Comparison of ENCODE assay signal across 22 cellular contexts in genomic region chr20:671252-672030, GRCh38. TPM values are rescaled to one million over a fixed set of nuclear protein-coding genes. Genes with fewer than 3 reads are reported as not detected.
DNase-seq lines count a peak whose midpoint lies in the region; TF ChIP-seq lines count a peak whose summit lies in the region.
"Had no signal": no experiment of that assay in that cellular context is flagged by ENCODE, and none has a peak within 500 bp of the region (broad histone marks: within the 10 kb centered on the region; RNA-seq: fewer than 3 reads in every experiment).

No MANE protein-coding gene starts in this region.

- H3K9me3 Mint-ChIP-seq in neural progenitor cell = no peaks in the 10 kb centered on the region
- H3K9me3 Mint-ChIP-seq: WTC11 had no signal

- H3K9ac ChIP-seq in neuronal stem cell (ENCODE audit: low read depth, low read length, poor library complexity) (no peak overlapping the region), neural progenitor cell (no peak overlapping the region)

- peaks cover 22% of the 10 kb centered on the region for H3K4me1 Mint-ChIP-seq in neural progenitor cell

- DNase-seq in CMK (ENCODE audit: low read depth) (peak; percentile 98), OCI-M1 (lab: John Stamatoyannopoulos, UW) (peak; percentile 99), neuronal stem cell (ENCODE audit: low spot score) (no peak), neural progenitor cell (ENCODE audit: low spot score) (no peak), NCI-H524 treated with DMSO at 0.1 percent for 48 hours (lab: John Stamatoyannopoulos, UW) (no peak), pons (ENCODE audit: low spot score) (no peak)
- DNase-seq: activated CD4-positive, alpha-beta T cell treated with anti-CD3 and anti-CD28 coated beads, Interleukin-2, amount 50 U/mL, for 48 hours; activated effector memory CD4-positive, alpha-beta T cell treated with Interleukin-2 at 50 U/mL for 16 hours; adrenal gland; dermis blood vessel endothelial cell; DMS79 treated with DMSO at 0.1 percent for 48 hours; left ventricle myocardium superior; NCI-H510A treated with DMSO at 0.1 percent for 48 hours; SHP77 had no signal

- H3K9me3 ChIP-seq in neuronal stem cell (replicated peaks in 1 of 2; ENCODE audit: control insufficient read depth in 2 of 2, insufficient read depth in 1 of 2, low read depth in 1 of 2, low read length in 2 of 2) (no peaks in the 10 kb centered on the region), neural progenitor cell (ENCODE audit: low read depth) (no peaks in the 10 kb centered on the region)
- H3K9me3 ChIP-seq: adrenal gland had no signal

- no peak overlapping the region for H2BK12ac ChIP-seq in neuronal stem cell (ENCODE audit: low read length)

- H3K27ac ChIP-seq in angular gyrus (ENCODE audit: low read depth, low read length) (peak overlapping the region; percentile 45), neuronal stem cell (replicated peaks; ENCODE audit: low read length) (no peak overlapping the region), neural progenitor cell (no peak overlapping the region)
- H3K27ac ChIP-seq: adrenal gland, cardiac muscle cell had no signal

- H4K91ac ChIP-seq in neuronal stem cell (ENCODE audit: low read depth, low read length, poor library complexity) = no peak overlapping the region

- peaks cover 2 to 57% (median 32%) of the 10 kb centered on the region in 3 experiments for H3K27me3 ChIP-seq in neuronal stem cell (ENCODE audit: control insufficient read depth in 3 of 3, insufficient read depth in 3 of 3, low read depth in 1 of 3, low read length in 3 of 3)
- H3K27me3 ChIP-seq in neural progenitor cell = peaks cover 37% of the 10 kb centered on the region

- H3K4me2 ChIP-seq in neuronal stem cell (ENCODE audit: insufficient read depth, low read length, poor library complexity, severe bottlenecking) (no peak overlapping the region), neural progenitor cell (no peak overlapping the region)

- H3K79me2 ChIP-seq in neural progenitor cell (ENCODE audit: low read depth) = no peaks in the 10 kb centered on the region

- no peak overlapping the region for H3K4me3 Mint-ChIP-seq in neural progenitor cell
- H3K4me3 Mint-ChIP-seq: WTC11 had no signal

- TF ChIP-seq CTCF in neural progenitor cell (IDR thresholded peaks at IDR 0.05) = no peak

- no peaks in the 10 kb centered on the region for H3K79me1 ChIP-seq in neuronal stem cell (ENCODE audit: low read depth, low read length)

- H3K4me3 ChIP-seq in neuronal stem cell (ENCODE audit: low read length in 2 of 2) (no peak overlapping the region), neural progenitor cell (no peak overlapping the region)
- H3K4me3 ChIP-seq: adrenal gland, cardiac muscle cell had no signal

- peaks cover 26% of the 10 kb centered on the region for H4K20me1 ChIP-seq in neural progenitor cell (ENCODE audit: low read depth)

- H3K27ac Mint-ChIP-seq in neural progenitor cell = no peak overlapping the region
- H3K27ac Mint-ChIP-seq: WTC11 had no signal

- no peaks in the 10 kb centered on the region for H3K36me3 Mint-ChIP-seq in neural progenitor cell
- H3K36me3 Mint-ChIP-seq: WTC11 had no signal

- H2AFZ ChIP-seq in neuronal stem cell (ENCODE audit: low read length) (no peak overlapping the region), neural progenitor cell (replicated peaks) (no peak overlapping the region)

- H4K8ac ChIP-seq in neuronal stem cell (ENCODE audit: low read depth, low read length) = no peak overlapping the region

- peaks cover 10 to 16% of the 10 kb centered on the region in 2 donors for H3K4me1 ChIP-seq in neuronal stem cell (ENCODE audit: control insufficient read depth in 2 of 2, insufficient read depth in 1 of 2, low read depth in 1 of 2, low read length in 2 of 2)
- peaks cover 19% of the 10 kb centered on the region for H3K4me1 ChIP-seq in neural progenitor cell

- H3K27me3 Mint-ChIP-seq in neural progenitor cell (ENCODE audit: insufficient read depth, low read depth) = peaks cover 46% of the 10 kb centered on the region

- no peak overlapping the region for H2AK5ac ChIP-seq in neuronal stem cell (ENCODE audit: low read depth, low read length)

- peak overlapping the region; percentile 68 for H2BK15ac ChIP-seq in neuronal stem cell (ENCODE audit: low read length)

- WGBS in neuronal stem cell (ENCODE audit: extremely low coverage in 2 of 2, insufficient read length in 2 of 2, insufficient replicate concordance in 1 of 2), 2 donors = no CpG with 5 or more reads among the region's 9 CpGs

- H2BK5ac ChIP-seq in neuronal stem cell (ENCODE audit: low read length) = peak overlapping the region; percentile 19

- peaks cover 15% of the 10 kb centered on the region for H3F3A ChIP-seq in neural progenitor cell (ENCODE audit: low read depth)

- H3K18ac ChIP-seq in neuronal stem cell (ENCODE audit: low read length) = no peak overlapping the region

- H3K36me3 ChIP-seq in neuronal stem cell (replicated peaks in 1 of 2; ENCODE audit: control insufficient read depth in 2 of 2, insufficient read depth in 2 of 2, low read length in 2 of 2) = no peaks in the 10 kb centered on the region
- no peaks in the 10 kb centered on the region for H3K36me3 ChIP-seq in neural progenitor cell
- H3K36me3 ChIP-seq: adrenal gland, cardiac muscle cell had no signal

- no peak overlapping the region for H3K4ac ChIP-seq in neuronal stem cell (ENCODE audit: low read length)

- H3K23ac ChIP-seq in neuronal stem cell (ENCODE audit: low read depth, low read length, poor library complexity) = no peak overlapping the region

- H2BK120ac ChIP-seq in neuronal stem cell (ENCODE audit: low read depth, low read length) = no peak overlapping the region

- no peak overlapping the region for H3K14ac ChIP-seq in neuronal stem cell (ENCODE audit: low read length)

RNA-seq across cellular contexts. Expression of gene SCRT2, which starts 4.2 kb away (rescaled TPM):
- 0.06 TPM for polyA plus RNA-seq in neuronal stem cell (2013, experiment 1 of 2)
- polyA plus RNA-seq in neuronal stem cell (2013, experiment 2 of 2) = 0.04 TPM
- total RNA-seq in neural progenitor cell (ENCODE audit: low replicate concordance) = not detected in 2 replicates
- total RNA-seq: adrenal gland; cardiac muscle cell; dermis blood vessel endothelial cell; endothelial cell of umbilical vein; HT1080; left ventricle myocardium superior; LHCN-M2; right cardiac atrium; T-helper 1 cell treated with Interleukin-12 subunit alpha and Interleukin-12 subunit beta and Interleukin-4 antibody, amounts not matched to agents 30 ng/mL and 1 ng/mL, for 36 hours had no signal
- polyA plus RNA-seq: adrenal gland, cardiac muscle cell, endothelial cell of umbilical vein, right cardiac atrium had no signal

RNA-seq across cellular contexts. Expression of gene SRXN1, which starts 18.4 kb away (rescaled TPM):
- 10.3 TPM for polyA plus RNA-seq in neuronal stem cell (2013, experiment 1 of 2)
- polyA plus RNA-seq in neuronal stem cell (2013, experiment 2 of 2) = 10.4 TPM
- total RNA-seq in neural progenitor cell (ENCODE audit: low replicate concordance) = 6.8 and 12.8 TPM in 2 replicates

Comparison
In these comparisons a context has a peak if more than half of its experiments do, and no peak if none do; other contexts are left out.
1. DNase-seq: peak in CMK (single experiment) and OCI-M1 (single experiment); none in neuronal stem cell (single experiment), neural progenitor cell (single experiment), NCI-H524 treated with DMSO at 0.1 percent for 48 hours (single experiment) and pons (single experiment).